ENCODE assay signal across 22 cellular contexts in the genomic region with DNA sequence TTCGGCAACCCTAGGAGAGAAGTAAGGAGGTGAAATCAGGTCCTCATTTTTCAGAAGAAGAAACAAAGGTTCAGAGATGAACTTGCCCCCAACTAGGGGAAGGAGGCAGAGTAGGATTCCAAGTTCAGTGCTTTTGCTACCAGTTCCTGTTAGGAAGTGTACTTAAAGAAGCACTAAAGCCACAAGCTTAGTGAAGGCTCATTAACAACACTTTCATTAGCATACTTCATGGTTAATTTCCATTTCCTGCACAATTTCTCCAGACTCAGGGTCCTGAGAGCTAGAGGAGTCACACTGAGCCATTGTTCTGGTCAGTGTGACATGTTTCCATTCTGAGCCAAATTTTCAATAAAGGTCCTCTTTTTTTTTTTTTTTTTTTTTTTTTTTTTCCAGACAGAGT. TPM values are rescaled to one million over a fixed set of nuclear protein-coding genes. Genes with fewer than 3 reads are reported as not detected.
DNase-seq lines count a peak whose midpoint lies in the region; ATAC-seq, FAIRE-seq and TF ChIP-seq lines count a peak whose summit lies in the region.
"Had no signal": no experiment of that assay in that cellular context is flagged by ENCODE, and none has a peak within 500 bp of the region (broad histone marks: within the 10 kb centered on the region; RNA-seq: fewer than 3 reads in every experiment).

No MANE protein-coding gene starts in this region.

- H3K4me3 Mint-ChIP-seq in type B pancreatic cell, result no peak overlapping the region
- H3K4me3 Mint-ChIP-seq: activated T-cell treated with anti-CD3 and anti-CD28 coated beads, Interleukin-2, amount 50 U/mL, for 4 hours; GM23338; T-cell had no signal

- no peaks in the 10 kb centered on the region for H3K27me3 Mint-ChIP-seq in type B pancreatic cell

- TF ChIP-seq CTCF in K562 (IDR thresholded peaks at IDR 0.05 in 2 of 3, conservative IDR thresholded peaks at IDR 0.05 in 1 of 3; ENCODE audit: insufficient read depth in 2 of 3, low read depth in 1 of 3, low read length in 3 of 3) (no peak), type B pancreatic cell (conservative IDR thresholded peaks at IDR 0.05) (no peak)

- H3K36me3 ChIP-seq in BLaER1 (no peaks in the 10 kb centered on the region), K562 (ENCODE audit: control insufficient read depth, insufficient read depth, low read length) (peaks cover under 1% of the 10 kb centered on the region; the same call in 1 of the 3 replicates)
- H3K36me3 ChIP-seq: right atrium auricular region, tibial artery had no signal

- no TSS peak for BruUV-seq in K562 (replicated peaks; lab: Mats Ljungman, UMichigan)

- no peaks in the 10 kb centered on the region for H3K9me1 ChIP-seq in K562 (ENCODE audit: control insufficient read depth, insufficient read depth, low read length)

- no peaks in the 10 kb centered on the region for H3K4me1 Mint-ChIP-seq in type B pancreatic cell (ENCODE audit: unreplicated experiment)

- DNase-seq in GM12891 (ENCODE audit: insufficient read length, low spot score) (no peak), NOMO-1 (lab: John Stamatoyannopoulos, UW; ENCODE audit: unreplicated experiment in 2 of 2) (peak; percentile 56 to 70), K562 (ENCODE audit: extremely low read depth in 1 of 4, low spot score in 3 of 4) (peak in 1 of 4 experiments; percentile 14), NCI-H69 (lab: John Stamatoyannopoulos, UW) (no peak), cerebellum (ENCODE audit: low spot score) (no peak), type B pancreatic cell (ENCODE audit: extremely low spot score, unreplicated experiment) (no peak)
- DNase-seq: activated naive CD4-positive, alpha-beta T cell treated with anti-CD3 and anti-CD28 coated beads, Interleukin-2, amount 50 U/mL, for 16 hours; activated T-cell treated with anti-CD3 and anti-CD28 coated beads, Interleukin-2, amount 50 U/mL, for 4 hours; Caco-2; head of caudate nucleus; left ventricle myocardium superior; NCI-H1694; NCI-H226; nucleus accumbens; T-cell; tibial artery had no signal

- H4K20me1 ChIP-seq in BLaER1 (no peaks in the 10 kb centered on the region), K562 (replicated peaks; ENCODE audit: control insufficient read depth, insufficient read depth, low read length) (no peaks in the 10 kb centered on the region)

- in situ Hi-C loops in K562 (cut with MboI), result loop anchor here (10.0 kb wide), 1 partner anchor 253 kb away; no protein-coding TSS in a partner anchor

- 0 out of 2 replicates have a peak, but pooled peaks cover 7% of the 10 kb centered on the region for H3K4me1 ChIP-seq in BLaER1
- H3K4me1 ChIP-seq in K562 (replicated peaks in 1 of 2; ENCODE audit: control insufficient read depth in 2 of 2, insufficient read depth in 2 of 2, low read length in 2 of 2), result peaks cover 5 to 57% of the 10 kb centered on the region in 2 experiments; a peak in 4 of 5 replicates
- H3K4me1 ChIP-seq: Caco-2, right atrium auricular region, tibial artery had no signal

- H3K79me2 ChIP-seq in K562 (ENCODE audit: control insufficient read depth, insufficient read depth, low read length), result no peaks in the 10 kb centered on the region; the same call in 2 of the 3 replicates

- no peak for TF ChIP-seq EP300 in K562 (IDR thresholded peaks at IDR 0.05; ENCODE audit: low read length)

- peaks cover 4% of the 10 kb centered on the region; the same call in 1 of the 2 replicates for H3K27me3 ChIP-seq in BLaER1
- H3K27me3 ChIP-seq in K562 (ENCODE audit: control insufficient read depth in 2 of 2, insufficient read depth in 2 of 2, low read length in 2 of 2), result no peaks in the 10 kb centered on the region
- H3K27me3 ChIP-seq: right atrium auricular region, tibial artery had no signal

- peak overlapping the region; percentile 79 for H2AFZ ChIP-seq in K562 (ENCODE audit: low read depth, low read length)
- H2AFZ ChIP-seq: GM23338 had no signal

- POLR2A ChIA-PET in K562 (lab: Yijun Ruan, JAX), result no interaction called here

- 57% methylated on average over 1 of the region's 1 CpG for WGBS in K562 (ENCODE audit: insufficient coverage, low coverage, missing lambda C conversion rate)

- CTCF ChIA-PET in K562 (lab: Yijun Ruan, JAX; ENCODE audit: low intra/inter-chr PET ratio), result interaction anchor here (0.6 kb wide), 1 partner anchor 62 kb away, joined by 3 read pairs; no protein-coding TSS in a partner anchor

- H3K27ac ChIP-seq in BLaER1 (no peak overlapping the region), K562 (ENCODE audit: extremely low read depth, low read depth, low read length) (peak overlapping the region; percentile 71)
- H3K27ac ChIP-seq: right atrium auricular region, tibial artery had no signal

- FAIRE-seq in GM12891 (lab: Jason Lieb, UNC) (peak; percentile 63), K562 (lab: Jason Lieb, UNC) (no peak)
- FAIRE-seq: endometrium had no signal

- H3K9me3 Mint-ChIP-seq in type B pancreatic cell, result no peaks in the 10 kb centered on the region
- H3K9me3 Mint-ChIP-seq: activated T-cell treated with anti-CD3 and anti-CD28 coated beads, Interleukin-2, amount 50 U/mL, for 4 hours; GM23338; T-cell had no signal

- ATAC-seq in K562 (no peak), HG02852 (IDR thresholded peaks at IDR 0.05; ENCODE audit: unreplicated experiment) (no peak)
- ATAC-seq: activated T-cell treated with anti-CD3 and anti-CD28 coated beads, Interleukin-2, amount 50 U/mL, for 4 hours; GM23338; left ventricle myocardium superior; T-cell had no signal

- intact Hi-C loops in K562 (cut with micrococcal nuclease), result loop anchor here (2.0 kb wide), 2 partner anchors 35 to 241 kb away; no protein-coding TSS in a partner anchor

- no peak overlapping the region for H3K9ac ChIP-seq in BLaER1
- H3K9ac ChIP-seq in K562 (ENCODE audit: insufficient read depth in 1 of 2, low read depth in 2 of 2, low read length in 2 of 2), result peak overlapping the region in 1 of 2 experiments; percentile 30; a peak in 1 of 4 replicates

- H3K4me3 ChIP-seq in BLaER1 (no peak overlapping the region), K562 (no peak overlapping the region)
- H3K4me3 ChIP-seq: GM23338, right atrium auricular region, tibial artery had no signal

- no peaks in the 10 kb centered on the region for H3K36me3 Mint-ChIP-seq in type B pancreatic cell
- H3K36me3 Mint-ChIP-seq: T-cell had no signal

- H3K4me2 ChIP-seq in BLaER1 (peak overlapping the region; percentile 38; the same call in 1 of the 2 replicates), K562 (ENCODE audit: insufficient read depth, low read length) (no peak overlapping the region)
- H3K4me2 ChIP-seq: GM23338 had no signal

- no peak for TF ChIP-seq RAD21 in K562 (CRISPR knock-in tag; conservative IDR thresholded peaks at IDR 0.05 in 1 of 2, IDR thresholded peaks at IDR 0.05 in 1 of 2)

- H3K9me3 ChIP-seq in BLaER1, result peaks cover 6% of the 10 kb centered on the region; the same call in 1 of the 2 replicates
- H3K9me3 ChIP-seq in K562 (replicated peaks; ENCODE audit: control insufficient read depth, insufficient read depth, low read depth, low read length), result no peaks in the 10 kb centered on the region; the same call in none of the 2 replicates
- H3K9me3 ChIP-seq: Caco-2, right atrium auricular region, tibial artery had no signal

- no peak for TF ChIP-seq POLR2A in GM12891 (IDR thresholded peaks at IDR 0.05; ENCODE audit: low read depth, low read length)
- TF ChIP-seq POLR2A in K562 (conservative IDR thresholded peaks at IDR 0.05), result no peak

- no peak overlapping the region for H3K27ac Mint-ChIP-seq in type B pancreatic cell
- H3K27ac Mint-ChIP-seq: GM23338 had no signal

TF ChIP-seq in GM12891, 5 proteins besides CTCF, POLR2A, EP300 and RAD21:
- TF ChIP-seq TAF1 (IDR thresholded peaks at IDR 0.05; ENCODE audit: low read depth, low read length) (no peak), POU2F2 (IDR thresholded peaks at IDR 0.05; ENCODE audit: low read depth, low read length) (no peak), PAX5 (IDR thresholded peaks at IDR 0.05; ENCODE audit: insufficient read depth, low read length, severe bottlenecking) (no peak), SPI1 (IDR thresholded peaks at IDR 0.05; ENCODE audit: low read depth, low read length) (no peak), POLR2AphosphoS5 (IDR thresholded peaks at IDR 0.05; ENCODE audit: low read depth, low read length) (no peak)

TF ChIP-seq in K562, 482 proteins besides CTCF, POLR2A, EP300 and RAD21 (continues in another document):
- 0 out of 2 replicates have a peak, but pooled peaks have one; percentile 21 for TF ChIP-seq ZNF175 (CRISPR knock-in tag; IDR thresholded peaks at IDR 0.05; ENCODE audit: low read depth)
- 0 out of 2 replicates have a peak, but pooled peaks have one; percentile 43 for TF ChIP-seq ZNF766 (CRISPR knock-in tag; conservative IDR thresholded peaks at IDR 0.05)
- peak; percentile 64; the same call in 1 of the 2 replicates for TF ChIP-seq ZNF384 (IDR thresholded peaks at IDR 0.05; ENCODE audit: low read depth, low read length)

RNA-seq across cellular contexts. Expression of gene VSIG4, which starts 52.0 kb away (rescaled TPM):
- polyA plus RNA-seq in GM12891 (2012; ENCODE audit: low read depth, missing spikeins), result 0.08 TPM
- total RNA-seq in K562 (2011; cell fraction: chromatin; rRNA removed; ENCODE audit: low replicate concordance), result not detected in 2 replicates
- 0.17 TPM in 1 of 2 replicates, not detected in the other for total RNA-seq in K562 (2011; cell fraction: nucleolus; rRNA removed)
- total RNA-seq in K562 (2011; cell fraction: nucleoplasm; rRNA removed), result 0.37 TPM in 1 of 2 replicates, not detected in the other
- total RNA-seq in K562 (2014; rRNA removed) (not detected in 2 replicates), K562 (2014; rRNA removed; fragmentation: Illumina TruSeq; extraction: Trizol) (0.22 and 0.29 TPM in 2 replicates), K562 (2015; rRNA removed; fragmentation: Illumina TruSeq; extraction: Trizol) (0.23 and 0.33 TPM in 2 replicates), K562 (2021) (0.47 and 0.49 TPM in 2 replicates), cerebellum (16.9 TPM), type B pancreatic cell (ENCODE audit: low replicate concordance) (not detected in 2 replicates)
- polyA plus RNA-seq in K562 (2011; rRNA removed) (0.22 and 0.58 TPM in 2 replicates), K562 (2014; fragmentation: Illumina TruSeq; extraction: Trizol) (0.43 and 0.46 TPM in 2 replicates), K562 (2014; fragmentation: Nextera tagmentation; extraction: Ambion mirVana) (1 to 10 TPM in 1 of 2 experiments, under 1 TPM in 1; 0.91 to 1.6 TPM), K562 (2014; rRNA removed) (0.12 and 0.61 TPM in 2 replicates)
- polyA plus RNA-seq in K562 (2011; cell fraction: cytosol; rRNA removed), result 0.52 and 1.0 TPM in 2 replicates
- polyA plus RNA-seq in K562 (2011; cell fraction: nucleus; rRNA removed), result 0.48 and 1.2 TPM in 2 replicates
- polyA plus RNA-seq in K562 (2012), result 0.21 and 1.1 TPM in 2 replicates
- polyA minus RNA-seq in K562 (2011; rRNA and poly(A)+ RNA removed), result 0.35 and 0.42 TPM in 2 replicates
- not detected in 2 replicates for polyA minus RNA-seq in K562 (2011; cell fraction: cytosol; rRNA and poly(A)+ RNA removed)
- polyA minus RNA-seq in K562 (2011; cell fraction: nucleus; rRNA and poly(A)+ RNA removed), result 0.22 TPM in 1 of 2 replicates, not detected in the other
- total RNA-seq: Caco-2, GM23338, LHCN-M2 had no signal
- polyA plus RNA-seq: GM23338 had no signal

Comparison
In these comparisons a context has a peak if more than half of its experiments do, and no peak if none do; other contexts are left out.
1. DNase-seq: peak in NOMO-1 (2 of 2); none in GM12891 (single experiment), NCI-H69 (single experiment), cerebellum (single experiment) and type B pancreatic cell (single experiment).
2. RNA of gene VSIG4, which starts 52.0 kb away (total RNA-seq): 16.9 TPM in cerebellum (single experiment); 0.17 to 0.49 TPM in K562 and not detected in type B pancreatic cell; every median in the first group is over 10 times any median in the second.